ENCODE assay signal across 1 cellular context in the genomic region with DNA sequence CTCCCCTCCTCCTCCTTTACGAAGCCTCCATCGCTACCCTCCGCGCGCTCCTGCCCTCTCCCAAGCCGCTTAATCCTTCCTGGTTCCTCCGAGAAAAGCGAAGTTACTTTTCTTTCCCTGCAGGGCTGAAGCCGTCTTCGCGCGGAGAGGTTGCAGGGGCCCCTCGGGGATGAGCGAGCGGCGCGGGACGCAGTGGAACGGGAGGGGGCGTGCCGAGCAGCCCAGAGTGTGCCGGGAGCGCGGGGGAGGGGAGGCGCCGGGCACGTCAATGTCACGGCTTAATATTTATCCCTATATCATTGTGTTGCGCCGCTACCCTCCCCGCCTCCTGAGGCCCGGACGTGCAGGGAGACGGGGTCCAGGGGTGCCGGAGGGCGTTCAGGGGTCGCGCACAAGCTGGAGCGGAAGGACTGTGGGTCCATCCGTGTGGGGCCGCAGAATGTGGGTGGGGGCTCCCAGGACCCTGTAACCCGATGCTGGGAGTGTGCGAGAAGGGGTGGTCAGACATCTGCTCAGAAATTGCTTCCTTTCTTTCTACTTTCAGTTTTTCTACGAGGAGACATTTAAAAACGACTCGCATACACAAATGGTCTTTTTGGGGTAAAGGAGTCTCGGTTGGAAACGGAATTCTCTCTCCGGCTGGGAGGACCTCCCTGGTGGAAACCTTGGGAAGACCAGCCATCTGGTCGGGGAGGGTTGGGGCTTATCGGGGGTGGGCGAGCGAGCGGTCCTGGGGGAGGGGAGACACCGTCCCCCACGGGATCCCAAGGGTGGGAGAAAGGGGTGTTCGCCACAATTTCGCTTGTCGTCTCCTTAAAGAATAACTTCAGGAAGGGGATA.
A peak's percentile ranks its signal among the peaks of the same experiment; 100 is the strongest.
TF ChIP-seq lines count a peak whose summit lies in the region.

No MANE protein-coding gene starts in this region.

TF ChIP-seq in SK-N-SH, 30 proteins besides CTCF, POLR2A, EP300 and RAD21 (continued from another document):
- TF ChIP-seq FOSL2 (IDR thresholded peaks at IDR 0.05; ENCODE audit: borderline replicate concordance, low read depth) (no peak; the same call in 1 of the 2 replicates), TEAD4 (IDR thresholded peaks at IDR 0.05; ENCODE audit: borderline replicate concordance, insufficient read depth) (0 out of 2 replicates have a peak, but pooled peaks have one; percentile 53), GATA2 (CRISPR knock-in tag; IDR thresholded peaks at IDR 0.05) (no peak), FOXM1 (IDR thresholded peaks at IDR 0.05; ENCODE audit: low read depth) (0 out of 2 replicates have a peak, but pooled peaks have one; percentile 29), EZH2phosphoT487 (IDR thresholded peaks at IDR 0.05; ENCODE audit: borderline replicate concordance, low read depth) (no peak), NFIC (IDR thresholded peaks at IDR 0.05; ENCODE audit: borderline replicate concordance) (peak; percentile 3; the same call in 1 of the 2 replicates), MAX (IDR thresholded peaks at IDR 0.05; ENCODE audit: low read depth) (peak; percentile 93), MXI1 (IDR thresholded peaks at IDR 0.05; ENCODE audit: low read depth, low read length) (peak; percentile 76), TCF12 (IDR thresholded peaks at IDR 0.05) (peak; percentile 59; the same call in 1 of the 2 replicates), FOXJ3 (CRISPR knock-in tag; IDR thresholded peaks at IDR 0.05) (no peak; the same call in 1 of the 2 replicates), NRF1 (IDR thresholded peaks at IDR 0.05; ENCODE audit: low read depth, low read length) (no peak), POLR2AphosphoS5 (IDR thresholded peaks at IDR 0.05; ENCODE audit: low read depth, low read length) (peak; percentile 42), MEF2A (IDR thresholded peaks at IDR 0.05; ENCODE audit: borderline replicate concordance, low read depth) (no peak; the same call in 1 of the 2 replicates), REST (IDR thresholded peaks at IDR 0.05; ENCODE audit: low read depth, low read length) (no peak)
- TF ChIP-seq, protein P1, sequence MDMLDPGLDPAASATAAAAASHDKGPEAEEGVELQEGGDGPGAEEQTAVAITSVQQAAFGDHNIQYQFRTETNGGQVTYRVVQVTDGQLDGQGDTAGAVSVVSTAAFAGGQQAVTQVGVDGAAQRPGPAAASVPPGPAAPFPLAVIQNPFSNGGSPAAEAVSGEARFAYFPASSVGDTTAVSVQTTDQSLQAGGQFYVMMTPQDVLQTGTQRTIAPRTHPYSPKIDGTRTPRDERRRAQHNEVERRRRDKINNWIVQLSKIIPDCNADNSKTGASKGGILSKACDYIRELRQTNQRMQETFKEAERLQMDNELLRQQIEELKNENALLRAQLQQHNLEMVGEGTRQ (IDR thresholded peaks at IDR 0.05; ENCODE audit: borderline replicate concordance, low read depth, low read length), result no peak
